ENCODE assay signal across 15 cellular contexts in the genomic region with DNA sequence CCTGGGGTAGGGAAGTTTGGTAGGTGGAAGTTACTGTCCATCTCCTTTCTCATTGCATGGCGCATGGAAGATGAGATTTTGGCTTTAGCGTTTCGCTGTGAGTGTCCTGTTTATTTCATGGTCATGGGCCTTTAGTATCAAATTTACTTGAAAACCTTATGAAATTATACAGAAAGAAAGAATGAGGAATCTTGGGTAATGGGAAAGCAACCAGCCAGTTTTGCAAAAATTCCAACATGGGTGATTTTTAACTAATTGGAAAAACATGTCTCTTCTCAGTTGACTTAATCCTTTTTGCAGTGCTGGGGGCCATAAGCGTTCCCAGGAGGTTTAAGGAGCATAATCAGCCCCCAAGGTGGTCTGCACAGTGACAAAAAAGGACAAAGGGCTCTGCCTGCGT. TPM values are rescaled to one million over a fixed set of nuclear protein-coding genes. Genes with fewer than 3 reads are reported as not detected.
DNase-seq lines count a peak whose midpoint lies in the region; ATAC-seq and TF ChIP-seq lines count a peak whose summit lies in the region.
"Had no signal": no experiment of that assay in that cellular context is flagged by ENCODE, and none has a peak within 500 bp of the region (broad histone marks: within the 10 kb centered on the region; RNA-seq: fewer than 3 reads in every experiment).

No MANE protein-coding gene starts in this region.

- no peaks in the 10 kb centered on the region for H3K9me3 ChIP-seq in BLaER1
- no peaks in the 10 kb centered on the region for H3K9me3 ChIP-seq in DND-41 (ENCODE audit: insufficient read depth, low read length, severe bottlenecking)
- no peaks in the 10 kb centered on the region for H3K9me3 ChIP-seq in mesodermal cell (ENCODE audit: control insufficient read depth, low read length)

- H3K4me1 ChIP-seq in BLaER1 (peaks cover 89% of the 10 kb centered on the region), DND-41 (ENCODE audit: insufficient read depth, low read length) (peaks cover 36% of the 10 kb centered on the region), mesodermal cell (ENCODE audit: control insufficient read depth, insufficient read depth, low read length, poor library complexity, severe bottlenecking) (peaks cover 28% of the 10 kb centered on the region)

- H3K4me2 ChIP-seq in BLaER1 (peak overlapping the region; percentile 85), DND-41 (ENCODE audit: insufficient read depth, low read length) (peak overlapping the region; percentile 62)

- no peaks in the 10 kb centered on the region for H3K36me3 Mint-ChIP-seq in activated T-helper 1 cell treated with anti-CD3 and anti-CD28 coated beads, Interleukin-12 subunit alpha, Interleukin-12 subunit beta, Interleukin-2, Interleukin-4 antibody, amounts not matched to agents 30 ng/mL and 10 ng/mL and 1 ng/mL, durations not matched to agents 14 hours and 24 hours and 36 hours (ENCODE audit: low read depth)

- H3K79me2 ChIP-seq in DND-41 (ENCODE audit: insufficient read depth, low read length) = peaks cover under 1% of the 10 kb centered on the region; the same call in 1 of the 2 replicates

- H3K27ac Mint-ChIP-seq in activated T-helper 1 cell treated with anti-CD3 and anti-CD28 coated beads, Interleukin-12 subunit alpha, Interleukin-12 subunit beta, Interleukin-2, Interleukin-4 antibody, amounts not matched to agents 30 ng/mL and 10 ng/mL and 1 ng/mL, durations not matched to agents 14 hours and 24 hours and 36 hours = no peak overlapping the region

- TF ChIP-seq CTCF in DND-41 (IDR thresholded peaks at IDR 0.05; ENCODE audit: borderline replicate concordance, extremely low read depth, low read length, poor library complexity, severe bottlenecking) = no peak

- H3K9me3 Mint-ChIP-seq in activated T-helper 1 cell treated with anti-CD3 and anti-CD28 coated beads, Interleukin-12 subunit alpha, Interleukin-12 subunit beta, Interleukin-2, Interleukin-4 antibody, amounts not matched to agents 30 ng/mL and 10 ng/mL and 1 ng/mL, durations not matched to agents 14 hours and 24 hours and 36 hours = no peaks in the 10 kb centered on the region

- H3K36me3 ChIP-seq in BLaER1 (no peaks in the 10 kb centered on the region), DND-41 (ENCODE audit: insufficient read depth, low read length) (no peaks in the 10 kb centered on the region; the same call in 1 of the 2 replicates), mesodermal cell (ENCODE audit: control insufficient read depth, insufficient read depth, low read length) (no peaks in the 10 kb centered on the region)

- WGBS in mesodermal cell (ENCODE audit: insufficient coverage in 2 of 2), 2 experiments = 86 to 89% methylated on average over 2 of the region's 5 CpGs

- peak overlapping the region; percentile 65 for H3K4me3 Mint-ChIP-seq in activated T-helper 1 cell treated with anti-CD3 and anti-CD28 coated beads, Interleukin-12 subunit alpha, Interleukin-12 subunit beta, Interleukin-2, Interleukin-4 antibody, amounts not matched to agents 30 ng/mL and 10 ng/mL and 1 ng/mL, durations not matched to agents 14 hours and 24 hours and 36 hours

- H2AFZ ChIP-seq in DND-41 (ENCODE audit: low read depth, low read length) = no peak overlapping the region

- no peak overlapping the region for H3K4me3 ChIP-seq in BLaER1
- no peak overlapping the region for H3K4me3 ChIP-seq in DND-41 (ENCODE audit: low read depth in 1 of 2, low read length in 2 of 2)
- H3K4me3 ChIP-seq in mesodermal cell (ENCODE audit: extremely low read depth, insufficient read depth, low read length, poor library complexity, severe bottlenecking) = no peak overlapping the region

- peaks cover 58% of the 10 kb centered on the region for H3K4me1 Mint-ChIP-seq in activated T-helper 1 cell treated with anti-CD3 and anti-CD28 coated beads, Interleukin-12 subunit alpha, Interleukin-12 subunit beta, Interleukin-2, Interleukin-4 antibody, amounts not matched to agents 30 ng/mL and 10 ng/mL and 1 ng/mL, durations not matched to agents 14 hours and 24 hours and 36 hours (ENCODE audit: low read depth)

- H4K20me1 ChIP-seq in BLaER1 (peaks cover 34% of the 10 kb centered on the region), DND-41 (ENCODE audit: insufficient read depth, low read length) (peaks cover 38% of the 10 kb centered on the region)

- DNase-seq in DND-41 (no peak), HuH-7.5 (ENCODE audit: low spot score) (no peak), NCI-H187 (lab: John Stamatoyannopoulos, UW) (no peak)
- no peak for DNase-seq in activated T-helper 1 cell treated with anti-CD3 and anti-CD28 coated beads, Interleukin-12 subunit alpha, Interleukin-12 subunit beta, Interleukin-2, Interleukin-4 antibody, amounts not matched to agents 30 ng/mL and 10 ng/mL and 1 ng/mL, durations not matched to agents 14 hours and 24 hours and 36 hours (ENCODE audit: low spot score)
- DNase-seq: activated CD4-positive, CD25-positive, alpha-beta regulatory T cell treated with anti-CD3 and anti-CD28 coated beads, Interleukin-2, amount 50 U/mL, for 72 hours; activated effector memory CD4-positive, alpha-beta T cell treated with anti-CD3 and anti-CD28 coated beads, Interleukin-2, amount 50 U/mL, for 16 hours; central memory CD4-positive, alpha-beta T cell; COR-L47; hippocampal formation; left colon; retina; stimulated activated CD4-positive, alpha-beta T cell treated with anti-CD3 and anti-CD28 coated beads, Interleukin-1b, Interleukin-23, amount 100 ng/mL, for 48 hours had no signal

- H3K27ac ChIP-seq in BLaER1 = no peak overlapping the region
- H3K27ac ChIP-seq in DND-41 (ENCODE audit: low read length) = no peak overlapping the region
- H3K27ac ChIP-seq in mesodermal cell (ENCODE audit: low read depth, low read length, severe bottlenecking) = peak overlapping the region; percentile 36

- intact Hi-C loops in activated T-helper 1 cell treated with anti-CD3 and anti-CD28 coated beads, Interleukin-12 subunit alpha, Interleukin-12 subunit beta, Interleukin-2, Interleukin-4 antibody, amounts not matched to agents 30 ng/mL and 10 ng/mL and 1 ng/mL, durations not matched to agents 14 hours and 24 hours and 36 hours (cut with micrococcal nuclease) = no loop called here

- H3K9ac ChIP-seq in BLaER1 (no peak overlapping the region; the same call in 1 of the 2 replicates), DND-41 (ENCODE audit: low read depth, low read length) (no peak overlapping the region; the same call in 1 of the 2 replicates)

- H3K27me3 ChIP-seq in BLaER1 (0 out of 2 replicates have a peak, but pooled peaks cover 5% of the 10 kb centered on the region), DND-41 (ENCODE audit: insufficient read depth, low read length, poor library complexity) (no peaks in the 10 kb centered on the region)

- H3K27me3 Mint-ChIP-seq in activated T-helper 1 cell treated with anti-CD3 and anti-CD28 coated beads, Interleukin-12 subunit alpha, Interleukin-12 subunit beta, Interleukin-2, Interleukin-4 antibody, amounts not matched to agents 30 ng/mL and 10 ng/mL and 1 ng/mL, durations not matched to agents 14 hours and 24 hours and 36 hours (ENCODE audit: insufficient read depth) = peaks cover 10% of the 10 kb centered on the region

- ATAC-seq in DND-41 (ENCODE audit: insufficient read depth, low read depth) (no peak), GM21717 (IDR thresholded peaks at IDR 0.05; ENCODE audit: unreplicated experiment) (no peak)
- ATAC-seq: left colon had no signal

RNA-seq across cellular contexts. Expression of gene RMI2, which starts 15.8 kb away (rescaled TPM):
- total RNA-seq in activated T-helper 1 cell treated with anti-CD3 and anti-CD28 coated beads, Interleukin-12 subunit alpha, Interleukin-12 subunit beta, Interleukin-2, Interleukin-4 antibody, amounts not matched to agents 30 ng/mL and 10 ng/mL and 1 ng/mL, durations not matched to agents 14 hours and 24 hours and 36 hours = 49.8 and 55.7 TPM in 2 replicates
- 30.7 TPM for polyA plus RNA-seq in mesodermal cell (2013, experiment 1 of 2)
- 32.0 TPM for polyA plus RNA-seq in mesodermal cell (2013, experiment 2 of 2)
